8 cellular contexts compared by ENCODE assay signal in genomic region chr17:68087131-68087623, GRCh38. TPM values are rescaled to one million over a fixed set of nuclear protein-coding genes. Genes with fewer than 3 reads are reported as not detected.
DNase-seq lines count a peak whose midpoint lies in the region; ATAC-seq and TF ChIP-seq lines count a peak whose summit lies in the region.
"Not testable (repeated sequence)": the region's sequence is repeated elsewhere in the genome, so short reads cannot be mapped to it uniquely, and the experiment has no call there.

No MANE protein-coding gene starts in this region.

- peaks cover 0 to 21% (median 4%) of the 10 kb centered on the region in 4 donors for H3K4me1 ChIP-seq in Peyer's patch

- not testable (repeated sequence) for H3K9me3 ChIP-seq in Peyer's patch

- H3K36me3 Mint-ChIP-seq in activated CD4-positive, alpha-beta memory T cell treated with anti-CD3 and anti-CD28 coated beads for 36 hours; activated naive CD4-positive, alpha-beta T cell treated with anti-CD3 and anti-CD28 coated beads, Interleukin-2, amount 50 U/mL, for 72 hours; naive B cell: not testable (repeated sequence)

- H3K27me3 ChIP-seq in Peyer's patch = not testable (repeated sequence)

- intact Hi-C loops in activated CD4-positive, alpha-beta memory T cell treated with anti-CD3 and anti-CD28 coated beads for 36 hours (cut with micrococcal nuclease) = loop anchor here (2.0 kb wide), 1 partner anchor 14 kb away; no protein-coding TSS in a partner anchor

- not testable (repeated sequence) for H3K9me3 Mint-ChIP-seq in activated CD4-positive, alpha-beta memory T cell treated with anti-CD3 and anti-CD28 coated beads for 36 hours; activated naive CD4-positive, alpha-beta T cell treated with anti-CD3 and anti-CD28 coated beads, Interleukin-2, amount 50 U/mL, for 72 hours; naive B cell

- POLR2A ChIA-PET in activated CD4-positive, alpha-beta memory T cell treated with anti-CD3 and anti-CD28 coated beads for 36 hours (lab: Charles Lee) = interaction anchor here (0.6 kb wide), 1 partner anchor 20 kb away, joined by 5 read pairs; no protein-coding TSS in a partner anchor

- ATAC-seq in GM18517 (IDR thresholded peaks at IDR 0.05; ENCODE audit: unreplicated experiment) = peak; percentile 40
- peak; percentile 46 for ATAC-seq in GM21717 (IDR thresholded peaks at IDR 0.05; ENCODE audit: unreplicated experiment)
- ATAC-seq in HG03378 (IDR thresholded peaks at IDR 0.05; ENCODE audit: unreplicated experiment) = peak; percentile 65
- peak; percentile 57 to 74 for ATAC-seq in activated naive CD4-positive, alpha-beta T cell treated with anti-CD3 and anti-CD28 coated beads, Interleukin-2, amount 50 U/mL, for 72 hours
- peak; percentile 29 to 38 for ATAC-seq in naive B cell (ENCODE audit: low read depth in 2 of 2)

- not testable (repeated sequence) for H3K36me3 ChIP-seq in Peyer's patch

- not testable (repeated sequence) for H3K4me3 ChIP-seq in Peyer's patch

- TF ChIP-seq CTCF in Peyer's patch (IDR thresholded peaks at IDR 0.05) = not testable (repeated sequence)

- CTCF ChIA-PET in activated CD4-positive, alpha-beta memory T cell treated with anti-CD3 and anti-CD28 coated beads for 36 hours (lab: Charles Lee) = not testable (repeated sequence)

- not testable (repeated sequence) for H3K4me3 Mint-ChIP-seq in activated CD4-positive, alpha-beta memory T cell treated with anti-CD3 and anti-CD28 coated beads for 36 hours
- peak overlapping the region; percentile 24 to 92 (median 77) for H3K4me3 Mint-ChIP-seq in naive B cell

- H3K27me3 Mint-ChIP-seq in activated CD4-positive, alpha-beta memory T cell treated with anti-CD3 and anti-CD28 coated beads for 36 hours; naive B cell: not testable (repeated sequence)

- H3K4me1 Mint-ChIP-seq in activated CD4-positive, alpha-beta memory T cell treated with anti-CD3 and anti-CD28 coated beads for 36 hours (ENCODE audit: low read depth) = peaks cover 30% of the 10 kb centered on the region
- peaks cover 27 to 47% (median 42%) of the 10 kb centered on the region in 3 donors for H3K4me1 Mint-ChIP-seq in naive B cell

- not testable (repeated sequence) for H3K27ac Mint-ChIP-seq in activated CD4-positive, alpha-beta memory T cell treated with anti-CD3 and anti-CD28 coated beads for 36 hours
- peak overlapping the region; percentile 14 to 66 for H3K27ac Mint-ChIP-seq in activated naive CD4-positive, alpha-beta T cell treated with anti-CD3 and anti-CD28 coated beads, Interleukin-2, amount 50 U/mL, for 72 hours
- H3K27ac Mint-ChIP-seq in naive B cell = peak overlapping the region; percentile 69 to 96 (median 92)

- peak; percentile 28 to 52 for DNase-seq in AML-193 (lab: John Stamatoyannopoulos, UW)
- DNase-seq in Peyer's patch = peak in 2 of 3 donors; percentile 39 to 58
- DNase-seq in activated CD4-positive, alpha-beta memory T cell treated with anti-CD3 and anti-CD28 coated beads for 36 hours = peak; percentile 35
- not testable (repeated sequence) for DNase-seq in activated naive CD4-positive, alpha-beta T cell treated with anti-CD3 and anti-CD28 coated beads, Interleukin-2, amount 50 U/mL, for 72 hours (ENCODE audit: low spot score in 2 of 2)
- peak; percentile 24 for DNase-seq in naive B cell

- peak overlapping the region in 3 of 4 donors; percentile 47 to 67 (median 50) for H3K27ac ChIP-seq in Peyer's patch

- TF ChIP-seq POLR2A in Peyer's patch (IDR thresholded peaks at IDR 0.05) = not testable (repeated sequence)

RNA-seq across cellular contexts. Expression of gene KPNA2, which starts 51.6 kb away (rescaled TPM):
- total RNA-seq in Peyer's patch = 10 to 100 TPM; 11.7 to 21.5 (median 15.2) TPM
- total RNA-seq in activated CD4-positive, alpha-beta memory T cell treated with anti-CD3 and anti-CD28 coated beads for 36 hours = 100 to 1,000 TPM; 225 to 229 TPM
- 100 to 1,000 TPM; 150 to 274 TPM for total RNA-seq in activated naive CD4-positive, alpha-beta T cell treated with anti-CD3 and anti-CD28 coated beads, Interleukin-2, amount 50 U/mL, for 72 hours
- 10 to 100 TPM; 24.2 to 59.9 (median 30.2) TPM for polyA plus RNA-seq in naive B cell (ENCODE audit: low read depth in 6 of 6)

Comparison
In these comparisons a context has a peak if more than half of its experiments do, and no peak if none do; other contexts are left out.
1. RNA of gene KPNA2, which starts 51.6 kb away (total RNA-seq): 150 to 274 TPM in activated naive CD4-positive, alpha-beta T cell treated with anti-CD3 and anti-CD28 coated beads, Interleukin-2, amount 50 U/mL, for 72 hours and 225 to 229 TPM in activated CD4-positive, alpha-beta memory T cell treated with anti-CD3 and anti-CD28 coated beads for 36 hours; 11.7 to 21.5 TPM in Peyer's patch; every median in the first group is over 4 times any median in the second.
2. Peak in every context shown above with its lines, with median percentiles within 50 percentile points of each other: ATAC-seq.